1 cellular context compared by ENCODE assay signal in genomic region chr7:120857558-120858298, GRCh38.
TF ChIP-seq lines count a peak whose summit lies in the region.

Gene TSPAN12, minus strand, starts transcription at chr7:120858144. Its CDS starts 1,381 bp downstream, at chr7:120856763.

TF ChIP-seq in GM12878, 131 proteins besides CTCF, POLR2A, EP300 and RAD21 (continued from another document):
- TF ChIP-seq ZBTB11 (CRISPR knock-in tag; IDR thresholded peaks at IDR 0.05) = no peak
- TF ChIP-seq ATF3 (IDR thresholded peaks at IDR 0.05; ENCODE audit: borderline replicate concordance, extremely low read depth, low read depth, low read length) = no peak
- TF ChIP-seq CBX5 (IDR thresholded peaks at IDR 0.05; ENCODE audit: low read depth) = no peak
- peak; percentile 73; the same call in 1 of the 2 replicates for TF ChIP-seq NBN (IDR thresholded peaks at IDR 0.05)
- TF ChIP-seq ZNF207 (IDR thresholded peaks at IDR 0.05; ENCODE audit: borderline replicate concordance) = no peak
- 0 out of 2 replicates have a peak, but pooled peaks have one; percentile 6 for TF ChIP-seq SIN3A (IDR thresholded peaks at IDR 0.05; ENCODE audit: low read depth, low read length)
- TF ChIP-seq MTA3 (IDR thresholded peaks at IDR 0.05; ENCODE audit: borderline replicate concordance, low read length) = no peak
- TF ChIP-seq POLR2AphosphoS5 (IDR thresholded peaks at IDR 0.05; ENCODE audit: low read length) = peak; percentile 47
- no peak for TF ChIP-seq SIX5 (IDR thresholded peaks at IDR 0.05; ENCODE audit: low read depth, low read length, severe bottlenecking)
- TF ChIP-seq IKZF1 (conservative IDR thresholded peaks at IDR 0.05) = peak; percentile 15
- TF ChIP-seq CEBPZ (IDR thresholded peaks at IDR 0.05; ENCODE audit: low read depth, low read length) = no peak
- TF ChIP-seq ZSCAN29 (IDR thresholded peaks at IDR 0.05) = 0 out of 2 replicates have a peak, but pooled peaks have one; percentile 29
- peak; percentile 73; the same call in 1 of the 2 replicates for TF ChIP-seq POLR2AphosphoS2 (IDR thresholded peaks at IDR 0.05; ENCODE audit: low read depth, low read length)
- TF ChIP-seq CBFB (IDR thresholded peaks at IDR 0.05; ENCODE audit: low read depth) = no peak
- TF ChIP-seq SP1 (IDR thresholded peaks at IDR 0.05; ENCODE audit: low read depth, low read length) = no peak
- TF ChIP-seq RELB (IDR thresholded peaks at IDR 0.05; ENCODE audit: low read depth) = peak; percentile 84
- TF ChIP-seq MLLT1 (IDR thresholded peaks at IDR 0.05) = peak; percentile 81
- TF ChIP-seq TCF12 (IDR thresholded peaks at IDR 0.05; ENCODE audit: low read depth, low read length) = peak; percentile 42; the same call in 1 of the 2 replicates
- peak; percentile 78 for TF ChIP-seq NRF1 (conservative IDR thresholded peaks at IDR 0.05; ENCODE audit: low read depth, low read length)
- peak in 1 of 2 experiments; percentile 44; a peak in 2 of 4 replicates for TF ChIP-seq BHLHE40 (IDR thresholded peaks at IDR 0.05; ENCODE audit: borderline replicate concordance in 1 of 2, low read depth in 2 of 2, low read length in 1 of 2)
- TF ChIP-seq TBL1XR1 (IDR thresholded peaks at IDR 0.05; ENCODE audit: low read depth, low read length) = 0 out of 2 replicates have a peak, but pooled peaks have one; percentile 18
- TF ChIP-seq LARP7 (IDR thresholded peaks at IDR 0.05) = peak; percentile 73
- peak; percentile 11; the same call in 1 of the 3 replicates for TF ChIP-seq POU2F2 (IDR thresholded peaks at IDR 0.05; ENCODE audit: borderline replicate concordance, low read depth, low read length)
- TF ChIP-seq RB1 (IDR thresholded peaks at IDR 0.05; ENCODE audit: borderline replicate concordance) = peak; percentile 84
- peak; percentile 81 for TF ChIP-seq BACH1 (IDR thresholded peaks at IDR 0.05; ENCODE audit: borderline replicate concordance)
- TF ChIP-seq HDGF (IDR thresholded peaks at IDR 0.05) = peak; percentile 52; the same call in 1 of the 2 replicates
- TF ChIP-seq PAX8 (IDR thresholded peaks at IDR 0.05) = no peak
- TF ChIP-seq RBBP5 (conservative IDR thresholded peaks at IDR 0.05) = no peak
- peak; percentile 48; the same call in 1 of the 2 replicates for TF ChIP-seq SMC3 (IDR thresholded peaks at IDR 0.05; ENCODE audit: borderline replicate concordance, low read length)
- TF ChIP-seq STAT1 (conservative IDR thresholded peaks at IDR 0.05) = no peak
- TF ChIP-seq SMARCA5 (IDR thresholded peaks at IDR 0.05) = peak; percentile 95
- peak; percentile 3; the same call in 1 of the 2 replicates for TF ChIP-seq GATAD2B (conservative IDR thresholded peaks at IDR 0.05; ENCODE audit: low read depth)
- TF ChIP-seq PBX3 (IDR thresholded peaks at IDR 0.05; ENCODE audit: insufficient replicate concordance, low read depth, low read length) = peak; percentile 14
TF ChIP-seq in GM12878: peak in this region for 23.
